Comparison of ENCODE assay signal across 17 cellular contexts in genomic region chr2:196993617-196994016, GRCh38.
"Had no signal": no experiment of that assay in that cellular context is flagged by ENCODE, and none has a peak within 500 bp of the region (broad histone marks: within the 10 kb centered on the region; RNA-seq: fewer than 3 reads in every experiment).

No MANE protein-coding gene starts in this region.

- H3K27ac Mint-ChIP-seq: activated B cell treated with CpG ODN at 0.5 μM for 24 hours; activated naive CD4-positive, alpha-beta T cell treated with anti-CD3 and anti-CD28 coated beads, Interleukin-2, amount 10 ng/mL, durations not matched to agents 7 days and 5 days had no signal

- H3K27me3 Mint-ChIP-seq: activated B cell treated with CpG ODN at 0.5 μM for 24 hours; activated naive CD4-positive, alpha-beta T cell treated with anti-CD3 and anti-CD28 coated beads, Interleukin-2, amount 10 ng/mL, durations not matched to agents 7 days and 5 days; stimulated activated naive B cell treated with anti-CD40 and anti-IgM and Interleukin-4, amounts not matched to agents 10 μg/mL and 1 μg/mL and 100 μg/mL, for 72 hours had no signal

- H3K4me3 Mint-ChIP-seq: activated B cell treated with CpG ODN at 0.5 μM for 24 hours; activated naive CD4-positive, alpha-beta T cell treated with anti-CD3 and anti-CD28 coated beads, Interleukin-2, amount 10 ng/mL, durations not matched to agents 7 days and 5 days had no signal

- H3K9me3 ChIP-seq: esophagus muscularis mucosa, gastroesophageal sphincter, heart left ventricle, ovary had no signal

- DNase-seq: activated B cell treated with CpG ODN at 0.5 μM for 24 hours; activated CD4-positive, alpha-beta T cell treated with anti-CD3 and anti-CD28 coated beads for 48 hours; activated CD8-positive, alpha-beta memory T cell treated with anti-CD3 and anti-CD28 coated beads, Interleukin-2, amount 50 U/mL, for 4 hours; activated naive CD4-positive, alpha-beta T cell treated with anti-CD3 and anti-CD28 coated beads, Interleukin-2, amount 10 ng/mL, durations not matched to agents 7 days and 5 days; amygdala; dermis blood vessel endothelial cell; effector memory CD4-positive, alpha-beta T cell; heart left ventricle; kidney; mammary epithelial cell; ovary; stimulated activated CD4-positive, alpha-beta T cell treated with anti-CD3 and anti-CD28 coated beads, Interleukin-4, amount 100 ng/mL, for 4 hours; stimulated activated naive B cell treated with anti-CD40 and anti-IgM and Interleukin-4, amounts not matched to agents 10 μg/mL and 1 μg/mL and 100 μg/mL, for 72 hours had no signal

- H3K9me3 Mint-ChIP-seq: activated B cell treated with CpG ODN at 0.5 μM for 24 hours; activated naive CD4-positive, alpha-beta T cell treated with anti-CD3 and anti-CD28 coated beads, Interleukin-2, amount 10 ng/mL, durations not matched to agents 7 days and 5 days; stimulated activated naive B cell treated with anti-CD40 and anti-IgM and Interleukin-4, amounts not matched to agents 10 μg/mL and 1 μg/mL and 100 μg/mL, for 72 hours had no signal

- ATAC-seq: gastroesophageal sphincter; heart left ventricle; left lobe of liver; sciatic nerve; stimulated activated naive B cell treated with anti-CD40 and anti-IgM and Interleukin-4, amounts not matched to agents 10 μg/mL and 1 μg/mL and 100 μg/mL, for 72 hours had no signal
